1 cellular context compared by ENCODE assay signal in the genomic region with DNA sequence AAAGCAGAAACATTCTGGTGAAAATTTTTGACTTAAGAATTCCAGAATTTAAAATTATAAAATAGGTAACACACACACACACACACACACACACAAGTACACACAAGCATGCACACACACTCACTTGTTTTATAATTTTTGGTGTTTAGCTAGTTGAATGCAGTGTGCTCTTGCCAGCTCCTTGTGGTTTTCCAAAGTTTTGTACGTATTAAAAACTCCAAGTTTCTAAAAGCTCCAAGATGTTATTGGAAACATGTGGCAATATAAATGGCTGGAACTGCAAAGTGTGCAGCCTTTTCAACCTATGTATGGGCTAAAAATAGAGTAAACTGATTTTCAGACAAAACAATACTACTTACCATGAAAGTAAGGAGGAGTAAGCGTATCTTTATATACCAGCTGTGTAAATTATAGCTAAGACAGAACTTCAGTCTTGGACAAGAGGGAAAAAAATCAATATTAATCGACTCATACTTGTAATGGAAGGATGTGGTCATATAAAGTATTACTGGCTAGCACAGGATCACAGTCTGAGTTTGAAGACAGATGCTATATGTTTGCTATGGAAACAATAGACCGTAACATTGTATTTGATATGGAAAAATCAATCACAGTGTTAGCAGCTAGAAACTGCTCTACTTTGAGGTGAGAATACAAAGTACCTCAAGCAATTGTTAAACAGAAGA.
TF ChIP-seq lines count a peak whose summit lies in the region.

No MANE protein-coding gene starts in this region.

TF ChIP-seq in HCT116, 20 proteins besides CTCF, POLR2A, EP300 and RAD21:
- TF ChIP-seq ZFX (IDR thresholded peaks at IDR 0.05) (no peak), POLR2AphosphoS5 (IDR thresholded peaks at IDR 0.05; ENCODE audit: low read depth, low read length) (no peak), ZNF274 (IDR thresholded peaks at IDR 0.05; ENCODE audit: low read depth, low read length) (no peak)
